In the genomic region with DNA sequence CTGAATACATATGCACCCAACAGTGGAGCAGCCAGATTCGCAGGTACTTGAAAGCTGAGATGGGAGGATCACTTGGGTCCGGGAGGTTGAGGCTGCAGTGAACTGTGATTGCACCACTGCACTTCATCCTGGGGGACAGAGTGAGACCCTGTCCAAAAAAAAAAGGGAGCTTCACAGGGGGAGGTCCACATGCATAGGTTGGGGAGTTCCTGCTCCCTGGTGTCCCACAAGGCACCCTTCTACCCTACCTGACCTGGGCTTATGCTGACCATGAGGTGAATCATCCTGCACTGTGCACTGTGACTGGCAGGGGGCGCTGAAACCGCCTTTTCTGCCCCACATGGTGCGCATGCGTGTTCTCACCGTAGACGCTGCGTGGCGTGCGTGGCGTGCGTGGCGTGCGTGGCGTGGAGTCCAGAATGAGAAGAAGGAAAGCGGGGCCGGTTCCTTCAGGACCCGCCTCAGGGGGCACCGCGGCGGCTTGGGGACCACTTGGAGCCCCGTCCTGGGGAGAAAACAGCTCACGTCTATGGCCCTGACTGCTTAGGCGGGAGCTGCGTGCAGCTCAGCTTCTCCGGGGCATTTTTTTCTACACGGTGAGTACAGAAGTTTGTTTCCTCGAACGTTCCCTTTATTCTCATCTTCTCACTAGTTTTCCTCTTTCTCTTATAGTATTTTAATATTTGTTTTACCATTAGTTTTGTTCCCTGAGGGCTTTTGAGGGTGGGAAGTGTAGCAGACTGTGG, we compare ENCODE assay signal across 8 cellular contexts.
DNase-seq lines count a peak whose midpoint lies in the region; ATAC-seq and TF ChIP-seq lines count a peak whose summit lies in the region.

No MANE protein-coding gene starts in this region.

- H3K27ac Mint-ChIP-seq in activated T-helper 17 cell treated with anti-CD3 and anti-CD28 coated beads, Interleukin-2, amount 50 U/mL, for 72 hours = peak overlapping the region; percentile 98
- H3K27ac Mint-ChIP-seq in nephron = peak overlapping the region; percentile 78 to 92 (median 91)

- no peaks in the 10 kb centered on the region for H3K27me3 Mint-ChIP-seq in activated T-helper 17 cell treated with anti-CD3 and anti-CD28 coated beads, Interleukin-2, amount 50 U/mL, for 72 hours
- no peaks in the 10 kb centered on the region for H3K27me3 Mint-ChIP-seq in nephron (ENCODE audit: low read depth)

- H3K4me3 ChIP-seq in fibroblast of pulmonary artery (replicated peaks; ENCODE audit: low read depth, low read length) = peak overlapping the region; percentile 98

- DNase-seq in DMS53 (lab: John Stamatoyannopoulos, UW) = peak; percentile 75
- peak; percentile 87 for DNase-seq in KG1 (lab: John Stamatoyannopoulos, UW)
- DNase-seq in RKO (ENCODE audit: low spot score) = peak; percentile 82
- DNase-seq in fibroblast of pulmonary artery (ENCODE audit: low read depth) = peak; percentile 83
- DNase-seq in stimulated activated naive CD8-positive, alpha-beta T cell treated with anti-CD3 and anti-CD28 coated beads, Interleukin-15, Interleukin-2, amounts not matched to agents 100 U/mL and 50 U/mL, for 24 hours = peak; percentile 91

- TF ChIP-seq CTCF in fibroblast of pulmonary artery (IDR thresholded peaks at IDR 0.05; ENCODE audit: low read length, missing control alignments) = peak; percentile 83
- peak; percentile 82 to 91 (median 91) for TF ChIP-seq CTCF in nephron (IDR thresholded peaks at IDR 0.05; ENCODE audit: unreplicated experiment in 3 of 3)

- H3K36me3 Mint-ChIP-seq in activated T-helper 17 cell treated with anti-CD3 and anti-CD28 coated beads, Interleukin-2, amount 50 U/mL, for 72 hours (ENCODE audit: low read depth) = peaks cover 52% of the 10 kb centered on the region
- H3K36me3 Mint-ChIP-seq in nephron (ENCODE audit: low read depth) = no peaks in the 10 kb centered on the region

- H3K4me3 Mint-ChIP-seq in activated T-helper 17 cell treated with anti-CD3 and anti-CD28 coated beads, Interleukin-2, amount 50 U/mL, for 72 hours = peak overlapping the region; percentile 93
- H3K4me3 Mint-ChIP-seq in nephron = peak overlapping the region; percentile 94 to 95 (median 94)

- H3K9me3 Mint-ChIP-seq in activated T-helper 17 cell treated with anti-CD3 and anti-CD28 coated beads, Interleukin-2, amount 50 U/mL, for 72 hours = no peaks in the 10 kb centered on the region
- H3K9me3 Mint-ChIP-seq in nephron = no peaks in the 10 kb centered on the region

- peak; percentile 73 for ATAC-seq in GM21529 (IDR thresholded peaks at IDR 0.05; ENCODE audit: unreplicated experiment)
- peak; percentile 90 for ATAC-seq in activated T-helper 17 cell treated with anti-CD3 and anti-CD28 coated beads, Interleukin-2, amount 50 U/mL, for 72 hours (replicated peaks)
- ATAC-seq in stimulated activated naive CD8-positive, alpha-beta T cell treated with anti-CD3 and anti-CD28 coated beads, Interleukin-15, Interleukin-2, amounts not matched to agents 100 U/mL and 50 U/mL, for 24 hours = peak; percentile 93

- peaks cover 29% of the 10 kb centered on the region for H3K4me1 Mint-ChIP-seq in activated T-helper 17 cell treated with anti-CD3 and anti-CD28 coated beads, Interleukin-2, amount 50 U/mL, for 72 hours
- peaks cover 45% of the 10 kb centered on the region for H3K4me1 Mint-ChIP-seq in nephron

Comparison
In these comparisons a context has a peak if more than half of its experiments do, and no peak if none do; other contexts are left out.
1. Peak in every context shown above with its lines: DNase-seq, ATAC-seq and H3K4me3 ChIP-seq.